ENCODE assay signal across 25 cellular contexts in genomic region chr4:81195475-81195874, GRCh38. TPM values are rescaled to one million over a fixed set of nuclear protein-coding genes. Genes with fewer than 3 reads are reported as not detected.
"Had no signal": no experiment of that assay in that cellular context is flagged by ENCODE, and none has a peak within 500 bp of the region (broad histone marks: within the 10 kb centered on the region; RNA-seq: fewer than 3 reads in every experiment).

No MANE protein-coding gene starts in this region.

- H3K36me3 ChIP-seq: esophagus squamous epithelium, heart left ventricle, left lung, neural progenitor cell, prostate gland, sigmoid colon, stomach, thyroid gland had no signal

- H3K27me3 ChIP-seq: dorsolateral prefrontal cortex, esophagus squamous epithelium, heart left ventricle, left lung, neural progenitor cell, sigmoid colon, stomach, thyroid gland had no signal

- DNase-seq: dorsolateral prefrontal cortex; effector CD4-positive, alpha-beta T cell; esophagus squamous epithelium; heart left ventricle; hippocampal formation; left cardiac atrium; left lung; mesenchymal stem cell; mucosa of descending colon; naive thymus-derived CD4-positive, alpha-beta T cell; right cardiac atrium; sigmoid colon; stimulated activated CD4-positive, alpha-beta T cell treated with anti-CD3 and anti-CD28 coated beads, Interleukin-2, amount 100 ng/mL, for 24 hours; stimulated activated CD4-positive, alpha-beta T cell treated with anti-CD3 and anti-CD28 coated beads, Interleukin-4, amount 100 ng/mL, for 24 hours; stimulated activated naive CD4-positive, alpha-beta T cell treated with Interleukin-2 at 50 U/mL for 16 hours; stomach; thyroid gland had no signal

- H3K4me3 Mint-ChIP-seq: mesothelial cell of epicardium; naive thymus-derived CD4-positive, alpha-beta T cell; nephron; neural progenitor cell; stimulated activated effector memory CD8-positive, alpha-beta T cell treated with anti-CD3 and anti-CD28 coated beads, Interleukin-12 subunit alpha, Interleukin-12 subunit beta, amount 100 ng/mL, for 72 hours; type B pancreatic cell had no signal

- H3K27ac ChIP-seq: dorsolateral prefrontal cortex, esophagus squamous epithelium, heart left ventricle, left lung, neural progenitor cell, parathyroid adenoma, prostate gland, stomach, thyroid gland had no signal

- ATAC-seq: heart left ventricle; left cardiac atrium; left lung; naive thymus-derived CD4-positive, alpha-beta T cell; right cardiac atrium; stimulated activated effector memory CD8-positive, alpha-beta T cell treated with anti-CD3 and anti-CD28 coated beads, Interleukin-12 subunit alpha, Interleukin-12 subunit beta, amount 100 ng/mL, for 72 hours had no signal

- H3K9me3 ChIP-seq: esophagus squamous epithelium, left lung, mucosa of descending colon, prostate gland, sigmoid colon, stomach, thyroid gland had no signal

- H3K4me1 Mint-ChIP-seq: mesothelial cell of epicardium; naive thymus-derived CD4-positive, alpha-beta T cell; stimulated activated effector memory CD8-positive, alpha-beta T cell treated with anti-CD3 and anti-CD28 coated beads, Interleukin-12 subunit alpha, Interleukin-12 subunit beta, amount 100 ng/mL, for 72 hours had no signal

- H3K4me1 ChIP-seq: esophagus squamous epithelium, heart left ventricle, left lung, parathyroid adenoma, prostate gland, stomach had no signal

- H3K27ac Mint-ChIP-seq: mesothelial cell of epicardium; naive thymus-derived CD4-positive, alpha-beta T cell; nephron; neural progenitor cell; stimulated activated effector memory CD8-positive, alpha-beta T cell treated with anti-CD3 and anti-CD28 coated beads, Interleukin-12 subunit alpha, Interleukin-12 subunit beta, amount 100 ng/mL, for 72 hours; type B pancreatic cell had no signal

- H3K9me3 Mint-ChIP-seq: neural progenitor cell; stimulated activated effector memory CD8-positive, alpha-beta T cell treated with anti-CD3 and anti-CD28 coated beads, Interleukin-12 subunit alpha, Interleukin-12 subunit beta, amount 100 ng/mL, for 72 hours had no signal

- H3K36me3 Mint-ChIP-seq: mesothelial cell of epicardium; naive thymus-derived CD4-positive, alpha-beta T cell; neural progenitor cell; stimulated activated effector memory CD8-positive, alpha-beta T cell treated with anti-CD3 and anti-CD28 coated beads, Interleukin-12 subunit alpha, Interleukin-12 subunit beta, amount 100 ng/mL, for 72 hours had no signal

- H3K4me3 ChIP-seq: dorsolateral prefrontal cortex, esophagus squamous epithelium, heart left ventricle, left lung, mucosa of descending colon, neural progenitor cell, prostate gland, sigmoid colon, stomach, thyroid gland had no signal

RNA-seq across cellular contexts. Expression of gene PRKG2, which starts 19.5 kb away (rescaled TPM):
- total RNA-seq: lung microvascular endothelial cell had no signal
